In genomic region chr5:179345179-179345428, GRCh38 we compare ENCODE assay signal across 11 cellular contexts. TPM values are rescaled to one million over a fixed set of nuclear protein-coding genes. Genes with fewer than 3 reads are reported as not detected.
DNase-seq lines count a peak whose midpoint lies in the region; TF ChIP-seq lines count a peak whose summit lies in the region.
"Had no signal": no experiment of that assay in that cellular context is flagged by ENCODE, and none has a peak within 500 bp of the region (broad histone marks: within the 10 kb centered on the region; RNA-seq: fewer than 3 reads in every experiment).

No MANE protein-coding gene starts in this region.

- peak overlapping the region; percentile 99 for H3K4me2 ChIP-seq in neuronal stem cell (ENCODE audit: insufficient read depth, low read length, poor library complexity, severe bottlenecking)

- DNase-seq in HFF-Myc (ENCODE audit: extremely low read depth, low read depth), result no peak
- DNase-seq in endothelial cell (ENCODE audit: low spot score), result peak; percentile 39
- DNase-seq in neuronal stem cell (ENCODE audit: low spot score), result no peak
- no peak for DNase-seq in NCI-H69 (lab: John Stamatoyannopoulos, UW)
- DNase-seq in globus pallidus (ENCODE audit: low spot score), result no peak
- no peak for DNase-seq in effector memory CD4-positive, alpha-beta T cell
- DNase-seq in immature natural killer cell, result no peak
- DNase-seq: central memory CD4-positive, alpha-beta T cell had no signal

- H4K91ac ChIP-seq in neuronal stem cell (ENCODE audit: low read depth, low read length, poor library complexity), result no peak overlapping the region

- peak overlapping the region; percentile 31 for H2BK15ac ChIP-seq in neuronal stem cell (ENCODE audit: low read length)

- H3K4ac ChIP-seq in neuronal stem cell (ENCODE audit: low read length), result no peak overlapping the region

- peak overlapping the region; percentile 94 for H3K4me3 ChIP-seq in ACC112 (ENCODE audit: low read depth, low read length)
- H3K4me3 ChIP-seq in HFF-Myc (replicated peaks; ENCODE audit: low read depth, low read length), result peak overlapping the region; percentile 64
- H3K4me3 ChIP-seq in neuronal stem cell (ENCODE audit: low read length in 2 of 2), result peak overlapping the region; percentile 21 to 69
- H3K4me3 ChIP-seq in effector memory CD4-positive, alpha-beta T cell (ENCODE audit: insufficient read depth, low read depth, low read length, poor library complexity, severe bottlenecking), result no peak overlapping the region

- no peak for TF ChIP-seq CTCF in HFF-Myc (IDR thresholded peaks at IDR 0.05; ENCODE audit: low read depth, low read length, missing control alignments)
- TF ChIP-seq CTCF in endothelial cell (IDR thresholded peaks at IDR 0.05; ENCODE audit: unreplicated experiment), result no peak

- H3K4me1 Mint-ChIP-seq in endothelial cell (ENCODE audit: unreplicated experiment), result peaks cover 17% of the 10 kb centered on the region
- H3K4me1 Mint-ChIP-seq in immature natural killer cell, result peaks cover 6 to 7% of the 10 kb centered on the region in 2 donors

- no peak overlapping the region for H2BK5ac ChIP-seq in neuronal stem cell (ENCODE audit: low read length)

- H3K4me1 ChIP-seq in ACC112 (ENCODE audit: control insufficient read depth, insufficient read depth, low read length, unreplicated experiment) (peaks cover 9% of the 10 kb centered on the region), neuronal stem cell (ENCODE audit: control insufficient read depth in 2 of 2, insufficient read depth in 1 of 2, low read depth in 1 of 2, low read length in 2 of 2) (peaks cover 4 to 12% of the 10 kb centered on the region in 2 donors)
- H3K4me1 ChIP-seq in effector memory CD4-positive, alpha-beta T cell (ENCODE audit: control insufficient read depth, insufficient read depth, low read length, poor library complexity, severe bottlenecking), result peaks cover 10% of the 10 kb centered on the region

- H3K27me3 Mint-ChIP-seq in endothelial cell (ENCODE audit: unreplicated experiment) (peaks cover 37% of the 10 kb centered on the region), immature natural killer cell (ENCODE audit: low read depth in 3 of 3) (peaks cover 14 to 31% (median 20%) of the 10 kb centered on the region in 3 donors)

- peaks cover 17% of the 10 kb centered on the region for H3K36me3 Mint-ChIP-seq in endothelial cell (ENCODE audit: low read depth, unreplicated experiment)
- H3K36me3 Mint-ChIP-seq in immature natural killer cell, result no peaks in the 10 kb centered on the region

- no peak overlapping the region for H3K27ac ChIP-seq in ACC112 (ENCODE audit: low read depth, low read length)
- H3K27ac ChIP-seq in neuronal stem cell (replicated peaks; ENCODE audit: low read length), result no peak overlapping the region
- no peak overlapping the region for H3K27ac ChIP-seq in effector memory CD4-positive, alpha-beta T cell (ENCODE audit: insufficient read depth, low read length, poor library complexity, severe bottlenecking)

- H2AFZ ChIP-seq in ACC112 (ENCODE audit: low read length, unreplicated experiment) (peak overlapping the region; percentile 51), neuronal stem cell (ENCODE audit: low read length) (peak overlapping the region; percentile 85)

- no peaks in the 10 kb centered on the region for H3K79me1 ChIP-seq in neuronal stem cell (ENCODE audit: low read depth, low read length)

- no peak overlapping the region for H2BK12ac ChIP-seq in neuronal stem cell (ENCODE audit: low read length)

- H3K27me3 ChIP-seq in ACC112 (ENCODE audit: insufficient read depth, low read length), result no peaks in the 10 kb centered on the region
- peaks cover 10 to 87% (median 46%) of the 10 kb centered on the region in 3 experiments for H3K27me3 ChIP-seq in neuronal stem cell (ENCODE audit: control insufficient read depth in 3 of 3, insufficient read depth in 3 of 3, low read depth in 1 of 3, low read length in 3 of 3)
- H3K27me3 ChIP-seq in effector memory CD4-positive, alpha-beta T cell (replicated peaks; ENCODE audit: control insufficient read depth, insufficient read depth, low read length, poor library complexity, severe bottlenecking), result peaks cover 25% of the 10 kb centered on the region

- H4K8ac ChIP-seq in neuronal stem cell (ENCODE audit: low read depth, low read length), result no peak overlapping the region

- no peak overlapping the region for H3K14ac ChIP-seq in neuronal stem cell (ENCODE audit: low read length)

- peaks cover 41% of the 10 kb centered on the region for H3K79me2 ChIP-seq in ACC112 (ENCODE audit: control insufficient read depth, insufficient read depth, low read length, unreplicated experiment)

- no peaks in the 10 kb centered on the region for H3K36me3 ChIP-seq in ACC112 (ENCODE audit: insufficient read depth, low read length)
- H3K36me3 ChIP-seq in neuronal stem cell (replicated peaks in 1 of 2; ENCODE audit: control insufficient read depth in 2 of 2, insufficient read depth in 2 of 2, low read length in 2 of 2), result no peaks in the 10 kb centered on the region
- no peaks in the 10 kb centered on the region for H3K36me3 ChIP-seq in effector memory CD4-positive, alpha-beta T cell (ENCODE audit: control insufficient read depth, insufficient read depth, low read length)

- H3K9me3 Mint-ChIP-seq in endothelial cell (ENCODE audit: unreplicated experiment), result no peaks in the 10 kb centered on the region
- H3K9me3 Mint-ChIP-seq in immature natural killer cell, result peaks cover 0 to 4% (median 0%) of the 10 kb centered on the region in 6 donors

- no peak overlapping the region for H2AK5ac ChIP-seq in neuronal stem cell (ENCODE audit: low read depth, low read length)

- H3K4me3 Mint-ChIP-seq in endothelial cell (ENCODE audit: unreplicated experiment), result no peak overlapping the region
- no peak overlapping the region for H3K4me3 Mint-ChIP-seq in immature natural killer cell

- H3K23ac ChIP-seq in neuronal stem cell (ENCODE audit: low read depth, low read length, poor library complexity), result no peak overlapping the region

- no peak overlapping the region for H3K27ac Mint-ChIP-seq in endothelial cell (ENCODE audit: unreplicated experiment)
- H3K27ac Mint-ChIP-seq in immature natural killer cell, result no peak overlapping the region
- H3K27ac Mint-ChIP-seq: nephron had no signal

- peak overlapping the region; percentile 53 for H2BK120ac ChIP-seq in neuronal stem cell (ENCODE audit: low read depth, low read length)

- peak overlapping the region; percentile 95 for H3K18ac ChIP-seq in neuronal stem cell (ENCODE audit: low read length)

- no CpG with 5 or more reads among the region's 37 CpGs for WGBS in neuronal stem cell (ENCODE audit: extremely low coverage in 2 of 2, insufficient read length in 2 of 2, insufficient replicate concordance in 1 of 2), 2 donors

- peak overlapping the region; percentile 52 for H3K9ac ChIP-seq in neuronal stem cell (ENCODE audit: low read depth, low read length, poor library complexity)

- H3K9me3 ChIP-seq in neuronal stem cell (replicated peaks in 1 of 2; ENCODE audit: control insufficient read depth in 2 of 2, insufficient read depth in 1 of 2, low read depth in 1 of 2, low read length in 2 of 2), result no peaks in the 10 kb centered on the region
- H3K9me3 ChIP-seq in effector memory CD4-positive, alpha-beta T cell (ENCODE audit: control insufficient read depth, low read length), result no peaks in the 10 kb centered on the region

RNA-seq across cellular contexts. Expression of gene ADAMTS2, which starts 0.2 kb away (rescaled TPM):
- total RNA-seq in endothelial cell (ENCODE audit: unreplicated experiment), result 1.5 TPM
- 5.3 TPM for polyA plus RNA-seq in neuronal stem cell (2013, experiment 1 of 2)
- polyA plus RNA-seq in neuronal stem cell (2013, experiment 2 of 2), result 5.7 TPM
- polyA plus RNA-seq in immature natural killer cell, result under 1 TPM in 1 of 3 donors, not detected in 2; 0.03 TPM
- total RNA-seq: T-helper 1 cell treated with Interleukin-12 subunit alpha and Interleukin-12 subunit beta and Interleukin-4 antibody, amounts not matched to agents 30 ng/mL and 1 ng/mL, for 36 hours had no signal
